30 cellular contexts compared by ENCODE assay signal in the genomic region with DNA sequence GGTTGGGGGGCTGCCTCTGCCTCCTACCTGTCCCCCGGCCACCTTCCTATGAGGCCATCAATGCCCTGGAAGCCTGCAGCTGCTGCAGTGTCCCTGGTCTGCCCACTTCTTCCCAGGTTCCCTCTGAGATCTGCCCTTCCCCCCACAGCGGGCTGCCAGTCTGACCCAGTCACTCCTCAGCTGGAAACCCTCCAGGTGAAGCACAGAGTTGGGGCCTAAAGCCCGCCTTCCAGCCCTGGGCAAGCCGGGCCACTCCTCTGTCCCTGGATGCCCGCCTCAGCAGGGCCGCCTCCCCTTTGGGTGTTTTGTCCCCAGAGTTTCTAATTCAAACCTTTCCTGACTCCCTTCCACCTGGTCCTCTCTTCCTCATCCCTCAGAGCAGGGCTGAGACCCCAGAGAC.
"Had no signal": no experiment of that assay in that cellular context is flagged by ENCODE, and none has a peak within 500 bp of the region (broad histone marks: within the 10 kb centered on the region; RNA-seq: fewer than 3 reads in every experiment).

No MANE protein-coding gene starts in this region.

- H3K27me3 ChIP-seq: gastroesophageal sphincter, hepatocyte, pancreas, sigmoid colon, upper lobe of right lung had no signal

- DNase-seq: activated CD4-positive, alpha-beta memory T cell treated with anti-CD3 and anti-CD28 coated beads, Interleukin-2, amount 10 ng/mL, durations not matched to agents 7 days and 5 days; activated CD4-positive, alpha-beta T cell treated with anti-CD3 and anti-CD28 coated beads for 1 hour; activated CD4-positive, alpha-beta T cell treated with anti-CD3 and anti-CD28 coated beads, Interleukin-2, amount 10 ng/mL, durations not matched to agents 7 days and 5 days; activated CD8-positive, alpha-beta memory T cell treated with anti-CD3 and anti-CD28 coated beads, Interleukin-2, amount 50 U/mL, for 48 hours; activated gamma-delta T cell; activated naive CD4-positive, alpha-beta T cell treated with anti-CD3 and anti-CD28 coated beads, Interleukin-2, amount 10 ng/mL, durations not matched to agents 7 days and 5 days; activated naive CD8-positive, alpha-beta T cell treated with anti-CD3 and anti-CD28 coated beads, Interleukin-2, amount 10 ng/mL, durations not matched to agents 7 days and 5 days; activated T-cell treated with anti-CD3 and anti-CD28 coated beads, Interleukin-2, amount 50 U/mL, for 24 hours; amniotic stem cell; caudate nucleus; cortex of kidney; effector memory CD8-positive, alpha-beta T cell; erythroblast; islet precursor cell; mammary epithelial cell; naive B cell; nephron progenitor cell; retina; sigmoid colon; small intestine; stimulated activated CD4-positive, alpha-beta T cell treated with anti-CD3 and anti-CD28 coated beads, Interleukin-1b, Interleukin-23, amount 100 ng/mL, for 48 hours; stimulated activated CD4-positive, alpha-beta T cell treated with anti-CD3 and anti-CD28 coated beads, Interleukin-4, amount 100 ng/mL, for 4 hours; stimulated activated CD8-positive, alpha-beta memory T cell treated with anti-CD3 and anti-CD28 coated beads, Interleukin-4, amount 100 ng/mL, for 48 hours; stimulated activated naive CD8-positive, alpha-beta T cell treated with anti-CD3 and anti-CD28 coated beads, Interleukin-15, amount 100 ng/mL, for 72 hours; substantia nigra; upper lobe of right lung had no signal

- H3K4me1 ChIP-seq: pancreas, prostate gland, upper lobe of right lung had no signal

- H3K4me2 ChIP-seq: hepatocyte had no signal

- H3K79me2 ChIP-seq: hepatocyte had no signal

- H2AFZ ChIP-seq: hepatocyte had no signal

- H3K4me3 ChIP-seq: gastroesophageal sphincter, hepatocyte, pancreas, prostate gland, sigmoid colon, upper lobe of right lung had no signal

- H3K27ac ChIP-seq: gastroesophageal sphincter, hepatocyte, pancreas, prostate gland, sigmoid colon, upper lobe of right lung had no signal

- H3K9me3 ChIP-seq: pancreas, prostate gland, upper lobe of right lung had no signal

- H3K36me3 ChIP-seq: gastroesophageal sphincter, pancreas, prostate gland, sigmoid colon, upper lobe of right lung had no signal
